ENCODE assay signal across 8 cellular contexts in the genomic region with DNA sequence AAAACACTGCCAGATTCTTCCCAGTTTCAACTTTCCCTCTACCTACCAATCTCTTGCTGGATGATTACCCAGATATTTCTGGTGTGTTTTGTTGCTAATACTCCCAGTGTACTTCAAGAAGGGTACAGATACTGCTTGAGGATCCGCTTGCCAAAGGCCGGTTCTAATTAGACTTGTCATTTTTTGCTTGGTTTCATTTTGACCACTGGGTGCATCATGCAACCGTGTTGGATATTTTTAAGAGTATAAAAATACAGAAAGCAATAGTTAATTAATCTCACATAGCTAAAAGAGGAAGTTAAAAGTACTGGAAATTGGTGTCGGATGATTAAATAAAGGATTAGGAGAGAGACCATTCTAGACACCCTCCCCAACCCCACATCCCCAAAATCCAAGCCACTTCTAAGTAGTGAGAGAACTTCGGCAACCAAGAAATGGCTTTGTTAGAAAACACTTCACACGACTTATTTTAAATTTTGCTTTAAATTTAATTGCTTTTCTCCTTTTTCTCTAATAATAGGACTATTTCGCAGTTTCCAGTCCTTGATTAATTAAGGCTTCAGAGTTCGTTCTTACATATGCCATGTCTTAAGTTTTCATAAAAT. TPM values are rescaled to one million over a fixed set of nuclear protein-coding genes. Genes with fewer than 3 reads are reported as not detected.
DNase-seq lines count a peak whose midpoint lies in the region; ATAC-seq and TF ChIP-seq lines count a peak whose summit lies in the region.

No MANE protein-coding gene starts in this region.

- peak overlapping the region; percentile 91 for H3K4me3 ChIP-seq in adipocyte (ENCODE audit: low read length)
- H3K4me3 ChIP-seq in left lung, result peak overlapping the region; percentile 71 to 88
- peak overlapping the region; percentile 74 to 87 (median 76) for H3K4me3 ChIP-seq in tibial nerve

- H3K9me3 ChIP-seq in adipocyte (ENCODE audit: control insufficient read depth, low read length) (no peaks in the 10 kb centered on the region), left lung (no peaks in the 10 kb centered on the region), tibial nerve (no peaks in the 10 kb centered on the region)

- DNase-seq in DMS153 treated with DMSO at 0.1 percent for 48 hours (lab: John Stamatoyannopoulos, UW; ENCODE audit: unreplicated experiment) (peak; percentile 73), DMS153 (lab: John Stamatoyannopoulos, UW) (no peak), KBM-7 (peak; percentile 60), adipocyte (ENCODE audit: low read depth) (peak; percentile 74), left lung (no peak), tibial nerve (ENCODE audit: low spot score in 2 of 2) (no peak), midbrain (lab: John Stamatoyannopoulos, UW) (no peak), cerebellum (ENCODE audit: low spot score) (no peak)

- H3K36me3 ChIP-seq in adipocyte (ENCODE audit: control insufficient read depth, insufficient read depth, low read length, severe bottlenecking) (no peaks in the 10 kb centered on the region), left lung (no peaks in the 10 kb centered on the region), tibial nerve (no peaks in the 10 kb centered on the region)

- no peak for TF ChIP-seq POLR2A in tibial nerve (IDR thresholded peaks at IDR 0.05)

- H3K4me1 ChIP-seq in adipocyte (ENCODE audit: control insufficient read depth, insufficient read depth, low read length) (peaks cover 13% of the 10 kb centered on the region), left lung (peaks cover 0 to 27% of the 10 kb centered on the region in 2 donors), tibial nerve (peaks cover 0 to 12% (median 6%) of the 10 kb centered on the region in 4 donors)

- H3K9ac ChIP-seq in adipocyte (ENCODE audit: low read length), result peak overlapping the region; percentile 91

- no peak for TF ChIP-seq EP300 in tibial nerve (IDR thresholded peaks at IDR 0.05)

- no peaks in the 10 kb centered on the region for H3K27me3 ChIP-seq in adipocyte (replicated peaks; ENCODE audit: control insufficient read depth, insufficient read depth, low read length)
- H3K27me3 ChIP-seq in left lung, result no peaks in the 10 kb centered on the region
- peaks cover 0 to 7% of the 10 kb centered on the region in 2 donors for H3K27me3 ChIP-seq in tibial nerve

- ATAC-seq in left lung, result no peak

- intact Hi-C loops in left lung (cut with DNase I), result no loop called here

- no peak for TF ChIP-seq CTCF in left lung (IDR thresholded peaks at IDR 0.05)
- TF ChIP-seq CTCF in tibial nerve (IDR thresholded peaks at IDR 0.05), result no peak

- in situ Hi-C loops in KBM-7 (cut with MboI; ENCODE audit: low pct_unique_long_range_greater_than_20kb, low sequenced_read_pairs), result no loop called here

- H3K27ac ChIP-seq in left lung, result peak overlapping the region; percentile 97
- H3K27ac ChIP-seq in tibial nerve, result peak overlapping the region; percentile 92 to 98 (median 98)

- WGBS in tibial nerve, 2 donors, result 11 to 19% methylated on average over 8 of the region's 8 CpGs

RNA-seq across cellular contexts. Expression of a gene that starts 2.5 kb away (rescaled TPM):
- total RNA-seq in left lung, result 10 to 100 TPM; 12.3 to 16.4 TPM
- total RNA-seq in tibial nerve, result 10 to 100 TPM; 16.1 to 30.2 (median 28.5) TPM
- total RNA-seq in cerebellum, result 6.2 TPM

RNA-seq across cellular contexts. Expression of a gene that starts 7.5 kb away (rescaled TPM):
- total RNA-seq in left lung (10 to 100 TPM; 47.4 to 58.3 TPM), tibial nerve (10 to 100 TPM; 25.1 to 55.7 (median 38.8) TPM), cerebellum (30.0 TPM)

Comparison
In these comparisons a context has a peak if more than half of its experiments do, and no peak if none do; other contexts are left out.
1. DNase-seq: peak in DMS153 treated with DMSO at 0.1 percent for 48 hours (single experiment), KBM-7 (single experiment) and adipocyte (single experiment); none in DMS153 (single experiment), left lung (0 of 2), tibial nerve (0 of 2), midbrain (single experiment) and cerebellum (single experiment).
2. Peak in every context shown above with its lines, with median percentiles within 50 percentile points of each other: H3K4me3 ChIP-seq.